In genomic region chr17:16928406-16929280, GRCh38 we compare ENCODE assay signal across 1 cellular context.
TF ChIP-seq lines count a peak whose summit lies in the region.

No MANE protein-coding gene starts in this region.

TF ChIP-seq in WTC11, 78 proteins besides CTCF, POLR2A, EP300 and RAD21 (continued from another document):
- no peak for TF ChIP-seq HMGXB4 (CRISPR knock-in tag; IDR thresholded peaks at IDR 0.05)
- no peak for TF ChIP-seq ZNF219 (CRISPR knock-in tag; IDR thresholded peaks at IDR 0.05; ENCODE audit: borderline replicate concordance)
- no peak for TF ChIP-seq ELF4 (CRISPR knock-in tag; IDR thresholded peaks at IDR 0.05; ENCODE audit: low read depth)
- TF ChIP-seq MXD4 (CRISPR knock-in tag; IDR thresholded peaks at IDR 0.05; ENCODE audit: borderline replicate concordance), result no peak
- TF ChIP-seq ZNF512 (CRISPR knock-in tag; IDR thresholded peaks at IDR 0.05; ENCODE audit: borderline replicate concordance), result no peak
- TF ChIP-seq MYBL2 (CRISPR knock-in tag; IDR thresholded peaks at IDR 0.05), result no peak
- TF ChIP-seq FOXJ3 (CRISPR knock-in tag; IDR thresholded peaks at IDR 0.05; ENCODE audit: borderline replicate concordance), result no peak
- TF ChIP-seq ZNF232 (CRISPR knock-in tag; IDR thresholded peaks at IDR 0.05), result no peak
- TF ChIP-seq, protein P1, sequence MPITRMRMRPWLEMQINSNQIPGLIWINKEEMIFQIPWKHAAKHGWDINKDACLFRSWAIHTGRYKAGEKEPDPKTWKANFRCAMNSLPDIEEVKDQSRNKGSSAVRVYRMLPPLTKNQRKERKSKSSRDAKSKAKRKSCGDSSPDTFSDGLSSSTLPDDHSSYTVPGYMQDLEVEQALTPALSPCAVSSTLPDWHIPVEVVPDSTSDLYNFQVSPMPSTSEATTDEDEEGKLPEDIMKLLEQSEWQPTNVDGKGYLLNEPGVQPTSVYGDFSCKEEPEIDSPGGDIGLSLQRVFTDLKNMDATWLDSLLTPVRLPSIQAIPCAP (CRISPR knock-in tag; IDR thresholded peaks at IDR 0.05), result no peak
